ENCODE assay signal across 8 cellular contexts in the genomic region with DNA sequence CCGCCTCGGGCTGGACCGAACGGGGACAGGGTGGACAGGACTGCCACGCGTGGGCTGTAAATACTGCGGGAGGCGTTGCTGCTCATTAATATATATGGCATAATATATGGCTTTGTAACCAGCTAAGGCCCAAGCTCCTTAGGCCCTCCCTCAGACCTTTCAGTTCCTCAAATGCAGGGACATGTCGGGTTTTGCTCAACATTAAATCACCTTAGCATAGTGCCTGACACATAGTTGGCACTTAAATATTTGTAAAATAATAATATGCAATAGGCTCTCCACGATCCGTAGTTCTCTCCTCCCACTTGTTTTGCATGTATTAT. TPM values are rescaled to one million over a fixed set of nuclear protein-coding genes. Genes with fewer than 3 reads are reported as not detected.
A peak's percentile ranks its signal among the peaks of the same experiment; 100 is the strongest.
DNase-seq lines count a peak whose midpoint lies in the region; ATAC-seq and TF ChIP-seq lines count a peak whose summit lies in the region.

No MANE protein-coding gene starts in this region.

- H2BK12ac ChIP-seq in H9 (ENCODE audit: insufficient read length, low read depth, low read length), result no peak overlapping the region

- H3K27ac ChIP-seq in H9 (ENCODE audit: insufficient read length, low read depth, low read length), result no peak overlapping the region
- H3K27ac ChIP-seq in MM.1S (ENCODE audit: low read length), result peak overlapping the region; percentile 87
- H3K27ac ChIP-seq in cingulate gyrus (ENCODE audit: low read depth, low read length), result peak overlapping the region; percentile 55
- peak overlapping the region; percentile 70 for H3K27ac ChIP-seq in muscle layer of colon (ENCODE audit: low read depth, low read length)

- H3K18ac ChIP-seq in H9 (ENCODE audit: insufficient read length, low read depth, low read length), result peak overlapping the region; percentile 15

- H3T11ph ChIP-seq in H9 (ENCODE audit: low read length), result no peak overlapping the region

- H3K36me3 Mint-ChIP-seq in H9 (ENCODE audit: insufficient read depth in 1 of 3, low read depth in 3 of 3), result peaks cover 0 to 5% (median 2%) of the 10 kb centered on the region in 3 experiments; a peak in 5 of 7 replicates

- no peak overlapping the region for H3K4ac ChIP-seq in H9 (ENCODE audit: low read depth, low read length)

- WGBS in H9 (ENCODE audit: extremely low coverage, insufficient read length, low lambda C conversion rate), result no CpG with 5 or more reads among the region's 11 CpGs

- H3K23ac ChIP-seq in H9 (ENCODE audit: insufficient read length, low read depth, low read length), result no peak overlapping the region

- H3K14ac ChIP-seq in H9 (ENCODE audit: insufficient read depth, low read length), result 0 out of 2 replicates have a peak overlapping the region, but pooled peaks have one; percentile 54

- H3K36me3 ChIP-seq in MM.1S (replicated peaks; ENCODE audit: insufficient read depth, low read length) (no peaks in the 10 kb centered on the region), muscle layer of colon (ENCODE audit: insufficient read depth, low read length) (no peaks in the 10 kb centered on the region)

- H3K23me2 ChIP-seq in H9 (ENCODE audit: insufficient read length, low read depth, low read length, poor library complexity, severe bottlenecking), result peaks cover 8% of the 10 kb centered on the region

- H3K27me3 Mint-ChIP-seq in H9 (ENCODE audit: low read depth), result no peaks in the 10 kb centered on the region

- TF ChIP-seq CTCF in H9 (conservative IDR thresholded peaks at IDR 0.05), result no peak
- TF ChIP-seq CTCF in MM.1S (IDR thresholded peaks at IDR 0.05; ENCODE audit: low read length), result no peak

- no peaks in the 10 kb centered on the region for H3K27me3 ChIP-seq in H9 (ENCODE audit: insufficient read depth, low read length)
- H3K27me3 ChIP-seq in MM.1S (replicated peaks; ENCODE audit: insufficient read depth, low read length), result no peaks in the 10 kb centered on the region
- H3K27me3 ChIP-seq in muscle layer of colon (ENCODE audit: control insufficient read depth in 1 of 2, insufficient read depth in 2 of 2, low read length in 2 of 2), result no peaks in the 10 kb centered on the region

- peak overlapping the region; percentile 79 for H4K5ac ChIP-seq in H9 (ENCODE audit: insufficient read length, low read depth, low read length)

- H2BK120ac ChIP-seq in H9 (ENCODE audit: low read depth, low read length, poor library complexity, severe bottlenecking), result no peak overlapping the region

- H3K9me2 ChIP-seq in MM.1S (replicated peaks; ENCODE audit: insufficient read depth, low read length), result no peaks in the 10 kb centered on the region

- no peak overlapping the region for H2BK20ac ChIP-seq in H9 (ENCODE audit: low read depth, low read length, poor library complexity, severe bottlenecking)

- peaks cover 18% of the 10 kb centered on the region for H3F3A ChIP-seq in MM.1S (ENCODE audit: insufficient read depth, low read length)

- H3K4me3 ChIP-seq in MM.1S (ENCODE audit: low read length), result peak overlapping the region; percentile 92
- peak overlapping the region; percentile 50 to 68 for H3K4me3 ChIP-seq in muscle layer of colon (ENCODE audit: low read depth in 1 of 2, low read length in 2 of 2)

- H4K20me1 ChIP-seq in H9 (ENCODE audit: control insufficient read depth, insufficient read depth, insufficient read length), result no peaks in the 10 kb centered on the region
- no peaks in the 10 kb centered on the region for H4K20me1 ChIP-seq in MM.1S (ENCODE audit: insufficient read depth, low read length)

- H3K9me3 ChIP-seq in H9 (ENCODE audit: control insufficient read depth, low read depth, low read length) (no peaks in the 10 kb centered on the region), MM.1S (replicated peaks; ENCODE audit: insufficient read depth, low read length) (no peaks in the 10 kb centered on the region), muscle layer of colon (ENCODE audit: low read length) (no peaks in the 10 kb centered on the region)

- peak; percentile 57 for ATAC-seq in GM18508 (IDR thresholded peaks at IDR 0.05; ENCODE audit: insufficient read depth, unreplicated experiment)

- no peak overlapping the region for H3K56ac ChIP-seq in H9 (ENCODE audit: insufficient read length, low read depth, low read length)

- no peak overlapping the region for H4K91ac ChIP-seq in H9 (ENCODE audit: insufficient read length, low read depth, low read length)

- no peak overlapping the region for H2BK5ac ChIP-seq in H9 (ENCODE audit: insufficient read length, low read length)

- peak overlapping the region; percentile 79 for H3K4me2 ChIP-seq in H9 (ENCODE audit: insufficient read depth, insufficient read length, low read length)
- peak overlapping the region; percentile 98 for H3K4me2 ChIP-seq in MM.1S (ENCODE audit: low read depth, low read length)

- H3K9me3 Mint-ChIP-seq in H9, result 0 out of 5 replicates have a peak, but pooled peaks cover 0 to 2% of the 10 kb centered on the region in 2 experiments

- H3K4me1 Mint-ChIP-seq in H9, result peaks cover 23 to 26% of the 10 kb centered on the region in 2 experiments

- H4K8ac ChIP-seq in H9 (replicated peaks; ENCODE audit: insufficient read length, low read depth, low read length), result no peak overlapping the region

- no peaks in the 10 kb centered on the region for H3K79me2 ChIP-seq in H9 (ENCODE audit: insufficient read depth, low read length)
- H3K79me2 ChIP-seq in MM.1S (ENCODE audit: low read length), result peaks cover 39% of the 10 kb centered on the region

- H2BK15ac ChIP-seq in H9 (ENCODE audit: low read depth, low read length), result no peak overlapping the region

- H3K9ac ChIP-seq in H9 (ENCODE audit: extremely low read depth, insufficient read length, low read length) (peak overlapping the region; percentile 62), MM.1S (ENCODE audit: low read length) (peak overlapping the region; percentile 85), muscle layer of colon (ENCODE audit: low read length) (peak overlapping the region; percentile 59)

- H3K79me1 ChIP-seq in H9 (ENCODE audit: insufficient read depth, low read depth, low read length, poor library complexity, severe bottlenecking), result peaks cover 6% of the 10 kb centered on the region

- no peaks in the 10 kb centered on the region for H3K4me1 ChIP-seq in H9 (ENCODE audit: insufficient read depth, low read length)
- peaks cover 10% of the 10 kb centered on the region for H3K4me1 ChIP-seq in MM.1S (ENCODE audit: low read length)
- peaks cover 12% of the 10 kb centered on the region for H3K4me1 ChIP-seq in muscle layer of colon (ENCODE audit: insufficient read depth, low read length)

- peak overlapping the region; percentile 73 to 86 for H3K4me3 Mint-ChIP-seq in H9

- no peak overlapping the region for H2AK5ac ChIP-seq in H9 (ENCODE audit: insufficient read length, low read length)

- H3K27ac Mint-ChIP-seq in H9, result no peak overlapping the region

- DNase-seq in H9, result no peak
- peak; percentile 46 for DNase-seq in MM.1S
- DNase-seq in NCI-H82 (lab: John Stamatoyannopoulos, UW), result no peak
- no peak for DNase-seq in HT-29 (ENCODE audit: low spot score)
- no peak for DNase-seq in T-helper 9 cell

- H2AFZ ChIP-seq in H9 (ENCODE audit: low read length), result no peak overlapping the region
- H2AFZ ChIP-seq in MM.1S (ENCODE audit: low read length), result peak overlapping the region; percentile 100

RNA-seq across cellular contexts. Expression of a gene that starts 0.4 kb away (rescaled TPM):
- total RNA-seq in H9 (2021), result 13.9 and 14.6 TPM in 2 replicates
- 25.2 and 28.7 TPM in 2 replicates for total RNA-seq in HT-29 (2014; rRNA removed; shearing (Covaris generic))
